ENCODE assay signal across 1 cellular context in genomic region chr5:143403607-143404415, GRCh38.
TF ChIP-seq lines count a peak whose summit lies in the region.

Gene NR3C1, minus strand, starts transcription at chr5:143403686. Its CDS starts 2,847 bp downstream, at chr5:143400839.

TF ChIP-seq in HepG2, 621 proteins besides CTCF, POLR2A, EP300 and RAD21 (continued from another document and continues in another):
- no peak; the same call in 1 of the 2 replicates for TF ChIP-seq PBX2 (CRISPR knock-in tag; IDR thresholded peaks at IDR 0.05)
- TF ChIP-seq NCOA5 (CRISPR knock-in tag; IDR thresholded peaks at IDR 0.05), result no peak
- no peak for TF ChIP-seq ZNF136 (CRISPR knock-in tag; IDR thresholded peaks at IDR 0.05; ENCODE audit: low read depth)
- no peak for TF ChIP-seq FLYWCH1 (CRISPR knock-in tag; IDR thresholded peaks at IDR 0.05)
- no peak; the same call in 1 of the 2 replicates for TF ChIP-seq TAF1 (CRISPR knock-in tag; IDR thresholded peaks at IDR 0.05)
- TF ChIP-seq ZNF672 (CRISPR knock-in tag; IDR thresholded peaks at IDR 0.05), result no peak
- no peak for TF ChIP-seq NFRKB (IDR thresholded peaks at IDR 0.05)
- no peak; the same call in 1 of the 2 replicates for TF ChIP-seq RXRA (CRISPR knock-in tag; IDR thresholded peaks at IDR 0.05)
- no peak for TF ChIP-seq IRF9 (CRISPR knock-in tag; IDR thresholded peaks at IDR 0.05; ENCODE audit: borderline replicate concordance)
- TF ChIP-seq ZNF318 (CRISPR knock-in tag; IDR thresholded peaks at IDR 0.05), result no peak
- TF ChIP-seq ZNF253 (CRISPR knock-in tag; IDR thresholded peaks at IDR 0.05; ENCODE audit: borderline replicate concordance), result no peak
- TF ChIP-seq NFIB (CRISPR knock-in tag; IDR thresholded peaks at IDR 0.05; ENCODE audit: borderline replicate concordance), result no peak
- TF ChIP-seq ZNF660 (CRISPR knock-in tag; IDR thresholded peaks at IDR 0.05; ENCODE audit: borderline replicate concordance, low read depth), result no peak
- TF ChIP-seq ZBTB7A (CRISPR knock-in tag; IDR thresholded peaks at IDR 0.05), result peak; percentile 78; the same call in 1 of the 2 replicates
- no peak for TF ChIP-seq ZNF878 (CRISPR knock-in tag; IDR thresholded peaks at IDR 0.05)
- TF ChIP-seq SRSF9 (IDR thresholded peaks at IDR 0.05; ENCODE audit: borderline replicate concordance, insufficient read depth, low read depth, low read length, poor library complexity, severe bottlenecking), result no peak
- TF ChIP-seq ZNF513 (CRISPR knock-in tag; conservative IDR thresholded peaks at IDR 0.05), result no peak
- TF ChIP-seq ZNF839 (CRISPR knock-in tag; IDR thresholded peaks at IDR 0.05; ENCODE audit: borderline replicate concordance), result no peak
- TF ChIP-seq ZNF143 (CRISPR knock-in tag; IDR thresholded peaks at IDR 0.05), result no peak
- TF ChIP-seq ZNF354B (CRISPR knock-in tag; IDR thresholded peaks at IDR 0.05), result no peak
- TF ChIP-seq ZFP62 (CRISPR knock-in tag; IDR thresholded peaks at IDR 0.05), result no peak
- no peak for TF ChIP-seq TARDBP (CRISPR knock-in tag; IDR thresholded peaks at IDR 0.05)
- no peak for TF ChIP-seq ZFP82 (CRISPR knock-in tag; IDR thresholded peaks at IDR 0.05; ENCODE audit: borderline replicate concordance)
- no peak for TF ChIP-seq PAF1 (CRISPR knock-in tag; IDR thresholded peaks at IDR 0.05)
- no peak for TF ChIP-seq LCORL (IDR thresholded peaks at IDR 0.05)
- no peak for TF ChIP-seq LCORL (CRISPR knock-in tag; IDR thresholded peaks at IDR 0.05)
- peak; percentile 86 for TF ChIP-seq PATZ1 (CRISPR knock-in tag; IDR thresholded peaks at IDR 0.05)
- TF ChIP-seq CENPX (CRISPR knock-in tag; IDR thresholded peaks at IDR 0.05), result no peak
- TF ChIP-seq NR3C1 (CRISPR knock-in tag; IDR thresholded peaks at IDR 0.05), result no peak
- TF ChIP-seq HDAC6 (IDR thresholded peaks at IDR 0.05; ENCODE audit: low read depth, low read length), result no peak
- TF ChIP-seq ZNF547 (CRISPR knock-in tag; IDR thresholded peaks at IDR 0.05), result peak; percentile 63; the same call in 1 of the 2 replicates
- no peak for TF ChIP-seq ZNF614 (CRISPR knock-in tag; IDR thresholded peaks at IDR 0.05; ENCODE audit: borderline replicate concordance)
- TF ChIP-seq ZNF18 (CRISPR knock-in tag; IDR thresholded peaks at IDR 0.05; ENCODE audit: insufficient replicate concordance), result no peak
- TF ChIP-seq MAFG (CRISPR knock-in tag; IDR thresholded peaks at IDR 0.05), result no peak
- no peak for TF ChIP-seq NFE2L1 (CRISPR knock-in tag; IDR thresholded peaks at IDR 0.05; ENCODE audit: borderline replicate concordance)
- TF ChIP-seq CEBPG (CRISPR knock-in tag; IDR thresholded peaks at IDR 0.05), result no peak
- no peak for TF ChIP-seq MTF2 (CRISPR knock-in tag; IDR thresholded peaks at IDR 0.05; ENCODE audit: borderline replicate concordance)
- no peak for TF ChIP-seq TIGD3 (CRISPR knock-in tag; IDR thresholded peaks at IDR 0.05; ENCODE audit: borderline replicate concordance)
- TF ChIP-seq TCF12 (IDR thresholded peaks at IDR 0.05), result no peak
- no peak for TF ChIP-seq TCF12 (CRISPR knock-in tag; IDR thresholded peaks at IDR 0.05)
- no peak for TF ChIP-seq ZNF12 (CRISPR knock-in tag; IDR thresholded peaks at IDR 0.05)
- TF ChIP-seq ZNF317 (CRISPR knock-in tag; IDR thresholded peaks at IDR 0.05), result no peak
- TF ChIP-seq ZNF230 (CRISPR knock-in tag; IDR thresholded peaks at IDR 0.05), result no peak
- TF ChIP-seq NPAS2 (CRISPR knock-in tag; IDR thresholded peaks at IDR 0.05; ENCODE audit: borderline replicate concordance), result no peak
- TF ChIP-seq RCOR2 (CRISPR knock-in tag; IDR thresholded peaks at IDR 0.05), result no peak
- 0 out of 2 replicates have a peak, but pooled peaks have one; percentile 14 for TF ChIP-seq MYPOP (CRISPR knock-in tag; IDR thresholded peaks at IDR 0.05)
- no peak for TF ChIP-seq MAFK (conservative IDR thresholded peaks at IDR 0.05 in 1 of 2, IDR thresholded peaks at IDR 0.05 in 1 of 2; ENCODE audit: low read length in 2 of 2)
- TF ChIP-seq SMAD9 (CRISPR knock-in tag; IDR thresholded peaks at IDR 0.05), result no peak
- TF ChIP-seq ZNF746 (CRISPR knock-in tag; IDR thresholded peaks at IDR 0.05), result 0 out of 2 replicates have a peak, but pooled peaks have one; percentile 11
- TF ChIP-seq CREB1 (IDR thresholded peaks at IDR 0.05), result no peak
- TF ChIP-seq CREB1 (CRISPR knock-in tag; IDR thresholded peaks at IDR 0.05), result no peak
- TF ChIP-seq ZNF766 (CRISPR knock-in tag; IDR thresholded peaks at IDR 0.05; ENCODE audit: borderline replicate concordance), result peak; percentile 25; the same call in 1 of the 2 replicates
- TF ChIP-seq MED8 (CRISPR knock-in tag; IDR thresholded peaks at IDR 0.05; ENCODE audit: insufficient replicate concordance), result no peak
- no peak for TF ChIP-seq ZNF207 (IDR thresholded peaks at IDR 0.05; ENCODE audit: borderline replicate concordance)
- no peak for TF ChIP-seq ZNF546 (CRISPR knock-in tag; conservative IDR thresholded peaks at IDR 0.05)
- TF ChIP-seq ZKSCAN5 (CRISPR knock-in tag; IDR thresholded peaks at IDR 0.05), result no peak
- TF ChIP-seq SMAD1 (CRISPR knock-in tag; IDR thresholded peaks at IDR 0.05; ENCODE audit: borderline replicate concordance, low read depth), result no peak
